29 cellular contexts compared by ENCODE assay signal in genomic region chr2:153623020-153623419, GRCh38.
"Had no signal": no experiment of that assay in that cellular context is flagged by ENCODE, and none has a peak within 500 bp of the region (broad histone marks: within the 10 kb centered on the region; RNA-seq: fewer than 3 reads in every experiment).

No MANE protein-coding gene starts in this region.

- H3K4me1 ChIP-seq: stomach, suprapubic skin, testis, thyroid gland, tibial artery, tibial nerve, transverse colon, upper lobe of left lung, upper lobe of right lung, uterus, vagina had no signal

- H3K9me3 Mint-ChIP-seq: type B pancreatic cell had no signal

- H3K4me3 Mint-ChIP-seq: stimulated activated effector memory CD8-positive, alpha-beta T cell treated with anti-CD3 and anti-CD28 coated beads, Interleukin-12 subunit alpha, Interleukin-12 subunit beta, amount 100 ng/mL, for 72 hours; stimulated activated memory B cell treated with anti-CD40 and anti-IgM and Interleukin-4, amounts not matched to agents 10 μg/mL and 1 μg/mL and 100 μg/mL, for 72 hours; stimulated activated naive B cell treated with anti-CD40 and anti-IgM and Interleukin-4, amounts not matched to agents 10 μg/mL and 1 μg/mL and 100 μg/mL, for 72 hours; stimulated activated naive CD8-positive, alpha-beta T cell treated with anti-CD3 and anti-CD28 coated beads, Interleukin-15, amount 100 ng/mL, for 72 hours; stimulated activated naive CD8-positive, alpha-beta T cell treated with anti-CD3 and anti-CD28 coated beads, Interleukin-15, Interleukin-2, amounts not matched to agents 100 ng/mL and 50 ng/mL, for 24 hours; type B pancreatic cell had no signal

- H3K9me3 ChIP-seq: testis, thyroid gland, tibial artery, upper lobe of right lung, uterus, vagina had no signal

- FAIRE-seq: urothelium cell line had no signal

- H3K4me1 Mint-ChIP-seq: stimulated activated effector memory CD8-positive, alpha-beta T cell treated with anti-CD3 and anti-CD28 coated beads, Interleukin-12 subunit alpha, Interleukin-12 subunit beta, amount 100 ng/mL, for 72 hours; stimulated activated memory B cell treated with anti-CD40 and anti-IgM and Interleukin-4, amounts not matched to agents 10 μg/mL and 1 μg/mL and 100 μg/mL, for 72 hours; stimulated activated naive B cell treated with anti-CD40 and anti-IgM and Interleukin-4, amounts not matched to agents 10 μg/mL and 1 μg/mL and 100 μg/mL, for 72 hours; stimulated activated naive CD8-positive, alpha-beta T cell treated with anti-CD3 and anti-CD28 coated beads, Interleukin-15, amount 100 ng/mL, for 72 hours had no signal

- H3K36me3 Mint-ChIP-seq: stimulated activated effector memory CD8-positive, alpha-beta T cell treated with anti-CD3 and anti-CD28 coated beads, Interleukin-12 subunit alpha, Interleukin-12 subunit beta, amount 100 ng/mL, for 72 hours; stimulated activated memory B cell treated with anti-CD40 and anti-IgM and Interleukin-4, amounts not matched to agents 10 μg/mL and 1 μg/mL and 100 μg/mL, for 72 hours; stimulated activated naive B cell treated with anti-CD40 and anti-IgM and Interleukin-4, amounts not matched to agents 10 μg/mL and 1 μg/mL and 100 μg/mL, for 72 hours; type B pancreatic cell had no signal

- H3K36me3 ChIP-seq: stomach, suprapubic skin, thoracic aorta, thyroid gland, tibial artery, tibial nerve, transverse colon, upper lobe of left lung, upper lobe of right lung, uterus, vagina had no signal

- H3K4me3 ChIP-seq: stomach, suprapubic skin, testis, thoracic aorta, thyroid gland, tibial artery, tibial nerve, transverse colon, upper lobe of left lung, upper lobe of right lung, uterus, vagina had no signal

- DNase-seq: stimulated activated CD4-positive, alpha-beta T cell treated with anti-CD3 and anti-CD28 coated beads, Interleukin-2, amount 100 ng/mL, for 48 hours; stimulated activated CD4-positive, alpha-beta T cell treated with anti-CD3 and anti-CD28 coated beads, Interleukin-4, amount 100 ng/mL, for 1 hour; stimulated activated CD4-positive, alpha-beta T cell treated with anti-CD3 and anti-CD28 coated beads, Interleukin-4, amount 100 ng/mL, for 24 hours; stimulated activated CD4-positive, alpha-beta T cell treated with anti-CD3 and anti-CD28 coated beads, Interleukin-4, amount 100 ng/mL, for 4 hours; stimulated activated CD8-positive, alpha-beta memory T cell treated with anti-CD3 and anti-CD28 coated beads, Interleukin-4, amount 100 ng/mL, for 48 hours; stimulated activated naive B cell treated with anti-CD40 and anti-IgM and Interleukin-4, amounts not matched to agents 10 μg/mL and 1 μg/mL and 100 μg/mL, for 72 hours; stimulated activated naive CD4-positive, alpha-beta T cell; stimulated activated naive CD4-positive, alpha-beta T cell treated with Interleukin-2 at 50 U/mL for 16 hours; stimulated activated naive CD8-positive, alpha-beta T cell treated with anti-CD3 and anti-CD28 coated beads, Interleukin-15, amount 100 ng/mL, for 72 hours; stimulated activated naive CD8-positive, alpha-beta T cell treated with anti-CD3 and anti-CD28 coated beads, Interleukin-15, Interleukin-2, amounts not matched to agents 100 U/mL and 50 U/mL, for 24 hours; stomach; substantia nigra; testis; thyroid gland; tibial artery; transverse colon; trophoblast cell; upper lobe of left lung; upper lobe of right lung; uterus had no signal

- H3K27ac ChIP-seq: stomach, suprapubic skin, testis, thoracic aorta, thyroid gland, tibial artery, tibial nerve, transverse colon, upper lobe of left lung, upper lobe of right lung, uterus, vagina had no signal

- H3K27ac Mint-ChIP-seq: stimulated activated effector memory CD8-positive, alpha-beta T cell treated with anti-CD3 and anti-CD28 coated beads, Interleukin-12 subunit alpha, Interleukin-12 subunit beta, amount 100 ng/mL, for 72 hours; stimulated activated memory B cell treated with anti-CD40 and anti-IgM and Interleukin-4, amounts not matched to agents 10 μg/mL and 1 μg/mL and 100 μg/mL, for 72 hours; stimulated activated naive B cell treated with anti-CD40 and anti-IgM and Interleukin-4, amounts not matched to agents 10 μg/mL and 1 μg/mL and 100 μg/mL, for 72 hours; stimulated activated naive CD8-positive, alpha-beta T cell treated with anti-CD3 and anti-CD28 coated beads, Interleukin-15, amount 100 ng/mL, for 72 hours; stimulated activated naive CD8-positive, alpha-beta T cell treated with anti-CD3 and anti-CD28 coated beads, Interleukin-15, Interleukin-2, amounts not matched to agents 100 ng/mL and 50 ng/mL, for 24 hours; type B pancreatic cell had no signal

- H3K27me3 Mint-ChIP-seq: stimulated activated memory B cell treated with anti-CD40 and anti-IgM and Interleukin-4, amounts not matched to agents 10 μg/mL and 1 μg/mL and 100 μg/mL, for 72 hours; stimulated activated naive B cell treated with anti-CD40 and anti-IgM and Interleukin-4, amounts not matched to agents 10 μg/mL and 1 μg/mL and 100 μg/mL, for 72 hours; stimulated activated naive CD8-positive, alpha-beta T cell treated with anti-CD3 and anti-CD28 coated beads, Interleukin-15, amount 100 ng/mL, for 72 hours; stimulated activated naive CD8-positive, alpha-beta T cell treated with anti-CD3 and anti-CD28 coated beads, Interleukin-15, Interleukin-2, amounts not matched to agents 100 ng/mL and 50 ng/mL, for 24 hours; type B pancreatic cell had no signal

- H3K27me3 ChIP-seq: stomach, suprapubic skin, testis, thyroid gland, tibial artery, tibial nerve, transverse colon, upper lobe of left lung, upper lobe of right lung, uterus, vagina had no signal
